In genomic region chr9:116899337-116900006, GRCh38 we compare ENCODE assay signal across 16 cellular contexts.
A peak's percentile ranks its signal among the peaks of the same experiment; 100 is the strongest.
DNase-seq lines count a peak whose midpoint lies in the region; ATAC-seq and TF ChIP-seq lines count a peak whose summit lies in the region.
"Had no signal": no experiment of that assay in that cellular context is flagged by ENCODE, and none has a peak within 500 bp of the region (broad histone marks: within the 10 kb centered on the region; RNA-seq: fewer than 3 reads in every experiment).

No MANE protein-coding gene starts in this region.

- peak overlapping the region; percentile 57 for H3K27ac Mint-ChIP-seq in HFFc6
- H3K27ac Mint-ChIP-seq: activated CD4-positive, alpha-beta T cell treated with anti-CD3 and anti-CD28 coated beads, Interleukin-2, amount 10 ng/mL, durations not matched to agents 7 days and 5 days; activated naive CD4-positive, alpha-beta T cell treated with anti-CD3 and anti-CD28 coated beads for 36 hours; CD4-positive, alpha-beta memory T cell had no signal

- in situ Hi-C loops in ACHN (cut with HindIII; ENCODE audit: low pct_ligation_motif_present, low pct_unique_long_range_greater_than_20kb, low sequenced_read_pairs), result no loop called here
- in situ Hi-C loops in GM13977 (cut with MboI; ENCODE audit: low pct_unique_long_range_greater_than_20kb, low sequenced_read_pairs, unreplicated experiment), result no loop called here

- no peak overlapping the region for H3K4me3 Mint-ChIP-seq in HFFc6
- H3K4me3 Mint-ChIP-seq: activated CD4-positive, alpha-beta T cell treated with anti-CD3 and anti-CD28 coated beads, Interleukin-2, amount 10 ng/mL, durations not matched to agents 7 days and 5 days; activated naive CD4-positive, alpha-beta T cell treated with anti-CD3 and anti-CD28 coated beads for 36 hours; CD4-positive, alpha-beta memory T cell had no signal

- H3K27ac ChIP-seq in effector memory CD4-positive, alpha-beta T cell (ENCODE audit: insufficient read depth, low read length, poor library complexity, severe bottlenecking), result no peak overlapping the region
- H3K27ac ChIP-seq: transverse colon had no signal

- no peak overlapping the region for H3K4me3 ChIP-seq in effector memory CD4-positive, alpha-beta T cell (ENCODE audit: insufficient read depth, low read depth, low read length, poor library complexity, severe bottlenecking)
- H3K4me3 ChIP-seq: transverse colon had no signal

- H3K36me3 ChIP-seq in effector memory CD4-positive, alpha-beta T cell (ENCODE audit: control insufficient read depth, insufficient read depth, low read length), result no peaks in the 10 kb centered on the region
- H3K36me3 ChIP-seq: transverse colon had no signal

- no peaks in the 10 kb centered on the region for H3K4me1 ChIP-seq in effector memory CD4-positive, alpha-beta T cell (ENCODE audit: control insufficient read depth, insufficient read depth, low read length, poor library complexity, severe bottlenecking)
- H3K4me1 ChIP-seq: transverse colon had no signal

- H3K9me3 ChIP-seq in effector memory CD4-positive, alpha-beta T cell (ENCODE audit: control insufficient read depth, low read length), result no peaks in the 10 kb centered on the region
- H3K9me3 ChIP-seq: transverse colon had no signal

- H3K27me3 ChIP-seq in effector memory CD4-positive, alpha-beta T cell (replicated peaks; ENCODE audit: control insufficient read depth, insufficient read depth, low read length, poor library complexity, severe bottlenecking), result no peaks in the 10 kb centered on the region
- H3K27me3 ChIP-seq: transverse colon had no signal

- DNase-seq in ACHN (peak; percentile 62), HFFc6 (no peak), SW480 (ENCODE audit: low spot score) (peak; percentile 41), iPS DF 4.7 (ENCODE audit: extremely low read depth, low spot score) (peak; percentile 19), GM13977 (ENCODE audit: low spot score) (no peak), nucleus accumbens (lab: John Stamatoyannopoulos, UW) (no peak)
- no peak for DNase-seq in effector memory CD4-positive, alpha-beta T cell
- DNase-seq: activated CD4-positive, alpha-beta T cell treated with anti-CD3 and anti-CD28 coated beads, Interleukin-2, amount 10 ng/mL, durations not matched to agents 7 days and 5 days; activated naive CD4-positive, alpha-beta T cell treated with anti-CD3 and anti-CD28 coated beads for 36 hours; aorta; CD4-positive, alpha-beta memory T cell; DMS79; right cardiac atrium; stimulated activated naive CD4-positive, alpha-beta T cell treated with Interleukin-2 at 50 U/mL for 16 hours; transverse colon had no signal

- H3K27me3 Mint-ChIP-seq in HFFc6 (ENCODE audit: insufficient read depth), result no peaks in the 10 kb centered on the region
- H3K27me3 Mint-ChIP-seq: activated CD4-positive, alpha-beta T cell treated with anti-CD3 and anti-CD28 coated beads, Interleukin-2, amount 10 ng/mL, durations not matched to agents 7 days and 5 days; CD4-positive, alpha-beta memory T cell had no signal

- ATAC-seq in GM21381 (IDR thresholded peaks at IDR 0.05; ENCODE audit: unreplicated experiment), result no peak
- ATAC-seq: right cardiac atrium had no signal

- TF ChIP-seq CTCF in HFFc6 (IDR thresholded peaks at IDR 0.05) (no peak), GM13977 (IDR thresholded peaks at IDR 0.05; ENCODE audit: extremely low read depth, insufficient read depth, missing control alignments) (no peak)

- peaks cover 34% of the 10 kb centered on the region for H3K9me3 Mint-ChIP-seq in HFFc6

- no peaks in the 10 kb centered on the region for H3K36me3 Mint-ChIP-seq in HFFc6 (ENCODE audit: low read depth)
- H3K36me3 Mint-ChIP-seq: CD4-positive, alpha-beta memory T cell had no signal

- no peaks in the 10 kb centered on the region; the same call in 1 of the 2 replicates for H3K4me1 Mint-ChIP-seq in HFFc6 (ENCODE audit: low read depth)
- H3K4me1 Mint-ChIP-seq: activated CD4-positive, alpha-beta T cell treated with anti-CD3 and anti-CD28 coated beads, Interleukin-2, amount 10 ng/mL, durations not matched to agents 7 days and 5 days; CD4-positive, alpha-beta memory T cell had no signal

Comparison
In these comparisons a context has a peak if more than half of its experiments do, and no peak if none do; other contexts are left out.
1. DNase-seq: peak in ACHN (single experiment), SW480 (single experiment) and iPS DF 4.7 (single experiment); none in HFFc6 (single experiment), effector memory CD4-positive, alpha-beta T cell (0 of 3), GM13977 (single experiment) and nucleus accumbens (0 of 56).